Comparison of ENCODE assay signal across 8 cellular contexts in genomic region chr2:96022701-96023522, GRCh38. TPM values are rescaled to one million over a fixed set of nuclear protein-coding genes. Genes with fewer than 3 reads are reported as not detected.
DNase-seq lines count a peak whose midpoint lies in the region; ATAC-seq and TF ChIP-seq lines count a peak whose summit lies in the region.
"Not testable (repeated sequence)": the region's sequence is repeated elsewhere in the genome, so short reads cannot be mapped to it uniquely, and the experiment has no call there.

No MANE protein-coding gene starts in this region.

- not testable (repeated sequence) for H4K20me1 ChIP-seq in fibroblast of lung (ENCODE audit: control insufficient read depth, extremely low read depth, insufficient read depth, low read length)

- H3K9ac ChIP-seq in fibroblast of lung (ENCODE audit: insufficient read depth, low read length), result not testable (repeated sequence)

- H3K36me3 ChIP-seq in fibroblast of lung (ENCODE audit: control insufficient read depth, insufficient read depth, low read length), result not testable (repeated sequence)

- not testable (repeated sequence) for H3K9me3 Mint-ChIP-seq in mesothelial cell of epicardium

- not testable (repeated sequence) for H3K9me3 ChIP-seq in fibroblast of lung (ENCODE audit: control insufficient read depth, insufficient read depth, low read depth, low read length)

- not testable (repeated sequence) for H3K27ac Mint-ChIP-seq in mesothelial cell of epicardium

- H3K27me3 Mint-ChIP-seq in mesothelial cell of epicardium (ENCODE audit: low read depth), result not testable (repeated sequence)

- not testable (repeated sequence) for H2AFZ ChIP-seq in fibroblast of lung (ENCODE audit: low read length)

- not testable (repeated sequence) for H3K27me3 ChIP-seq in fibroblast of lung (ENCODE audit: control insufficient read depth, insufficient read depth, low read length)

- not testable (repeated sequence) for H3K4me2 ChIP-seq in fibroblast of lung (ENCODE audit: extremely low read depth, insufficient read depth, low read length)

- peak; percentile 74 for ATAC-seq in GM19025 (IDR thresholded peaks at IDR 0.05; ENCODE audit: low read depth, unreplicated experiment)
- peak; percentile 72 for ATAC-seq in HG03432 (IDR thresholded peaks at IDR 0.05; ENCODE audit: unreplicated experiment)

- peak; percentile 82 for DNase-seq in AG08396 (ENCODE audit: low spot score)
- peak; percentile 81 for DNase-seq in SW480 (ENCODE audit: low spot score)
- peak; percentile 74 for DNase-seq in activated naive CD4-positive, alpha-beta T cell treated with Interleukin-2 at 50 U/mL for 16 hours
- peak; percentile 61 to 76 for DNase-seq in fibroblast of lung (ENCODE audit: low read depth in 2 of 2)
- DNase-seq in mesothelial cell of epicardium (ENCODE audit: low spot score in 2 of 2, unreplicated experiment in 2 of 2), result peak; percentile 48 to 83
- DNase-seq in stimulated activated CD4-positive, alpha-beta T cell treated with anti-CD3 and anti-CD28 coated beads, Interleukin-4, amount 100 ng/mL, for 1 hour, result peak; percentile 66

- not testable (repeated sequence) for H3K4me1 ChIP-seq in fibroblast of lung (ENCODE audit: control insufficient read depth, extremely low read depth, insufficient read depth, low read length)

- not testable (repeated sequence) for H3K4me3 ChIP-seq in fibroblast of lung (replicated peaks in 1 of 4; ENCODE audit: control extremely low read depth in 1 of 4, insufficient read depth in 1 of 4, low read depth in 3 of 4, low read length in 4 of 4)

- not testable (repeated sequence) for H3K4me1 Mint-ChIP-seq in mesothelial cell of epicardium

- not testable (repeated sequence) for H3K36me3 Mint-ChIP-seq in mesothelial cell of epicardium

- not testable (repeated sequence) for H3K79me2 ChIP-seq in fibroblast of lung (ENCODE audit: control insufficient read depth, insufficient read depth, low read length)

- H3K4me3 Mint-ChIP-seq in mesothelial cell of epicardium, result not testable (repeated sequence)

- H3K27ac ChIP-seq in fibroblast of lung (ENCODE audit: insufficient read depth, low read length), result not testable (repeated sequence)

- peak; percentile 62 to 78 for TF ChIP-seq CTCF in fibroblast of lung (conservative IDR thresholded peaks at IDR 0.05 in 1 of 2, IDR thresholded peaks at IDR 0.05 in 1 of 2; ENCODE audit: low read depth in 1 of 2, low read length in 2 of 2)
- peak; percentile 76 for TF ChIP-seq CTCF in mesothelial cell of epicardium (IDR thresholded peaks at IDR 0.05; ENCODE audit: unreplicated experiment)

RNA-seq across cellular contexts. Expression of gene GPAT2, which starts 11.8 kb away (rescaled TPM):
- total RNA-seq in fibroblast of lung, result 2.8 and 3.9 TPM in 2 replicates
- polyA plus RNA-seq in fibroblast of lung, result 1.1 and 3.5 TPM in 2 replicates
- polyA plus RNA-seq in fibroblast of lung (2012), result 1.9 and 7.2 TPM in 2 replicates
- polyA minus RNA-seq in fibroblast of lung (ENCODE audit: low replicate concordance), result 1.8 and 4.8 TPM in 2 replicates
- total RNA-seq in mesothelial cell of epicardium, result not detected in 3 replicates

RNA-seq across cellular contexts. Expression of gene ANKRD36C, which starts 31.3 kb away (rescaled TPM):
- total RNA-seq in fibroblast of lung (31.1 and 32.9 TPM in 2 replicates), mesothelial cell of epicardium (61.0 to 69.4 TPM (median 62.5 TPM) in 3 replicates)
- 1.9 and 3.9 TPM in 2 replicates for polyA plus RNA-seq in fibroblast of lung
- polyA plus RNA-seq in fibroblast of lung (2012), result 1.3 and 2.7 TPM in 2 replicates
- polyA minus RNA-seq in fibroblast of lung (ENCODE audit: low replicate concordance), result 0.94 and 2.4 TPM in 2 replicates
